Comparison of ENCODE assay signal across 9 cellular contexts in genomic region chr12:97948591-97948990, GRCh38.
"Had no signal": no experiment of that assay in that cellular context is flagged by ENCODE, and none has a peak within 500 bp of the region (broad histone marks: within the 10 kb centered on the region; RNA-seq: fewer than 3 reads in every experiment).

No MANE protein-coding gene starts in this region.

- H3K4me3 ChIP-seq: HAP-1 had no signal

- DNase-seq: GOT3, H7, HFFc6, KBM-7 had no signal

- ATAC-seq: HCT116, HepG2 had no signal

- H3K4me1 ChIP-seq: HAP-1 had no signal

- H3K27ac Mint-ChIP-seq: HFFc6, IgD-negative memory B cell had no signal

- H3K27me3 Mint-ChIP-seq: IgD-negative memory B cell had no signal

- H3K27ac ChIP-seq: HL-60 had no signal

- H3K4me1 Mint-ChIP-seq: IgD-negative memory B cell had no signal

- H3K36me3 ChIP-seq: HAP-1 had no signal

- H3K4me3 Mint-ChIP-seq: HFFc6, IgD-negative memory B cell had no signal
